9 cellular contexts compared by ENCODE assay signal in genomic region chr6:108896111-108896661, GRCh38. TPM values are rescaled to one million over a fixed set of nuclear protein-coding genes. Genes with fewer than 3 reads are reported as not detected.
A peak's percentile ranks its signal among the peaks of the same experiment; 100 is the strongest.
DNase-seq lines count a peak whose midpoint lies in the region; ATAC-seq and TF ChIP-seq lines count a peak whose summit lies in the region.
"Had no signal": no experiment of that assay in that cellular context is flagged by ENCODE, and none has a peak within 500 bp of the region (broad histone marks: within the 10 kb centered on the region; RNA-seq: fewer than 3 reads in every experiment).

No MANE protein-coding gene starts in this region.

- H3K27me3 ChIP-seq in right cardiac atrium (ENCODE audit: control insufficient read depth, insufficient read depth) (no peaks in the 10 kb centered on the region), upper lobe of left lung (no peaks in the 10 kb centered on the region)

- H3K4me1 ChIP-seq in right cardiac atrium (ENCODE audit: control insufficient read depth, insufficient read depth, low read length) (peaks cover 2% of the 10 kb centered on the region), upper lobe of left lung (peaks cover 6 to 24% (median 14%) of the 10 kb centered on the region in 4 donors)

- H3K4me3 ChIP-seq in right cardiac atrium (ENCODE audit: low read length) (no peak overlapping the region), upper lobe of left lung (no peak overlapping the region)

- peak overlapping the region; percentile 93 for H3K27ac Mint-ChIP-seq in activated CD4-positive, alpha-beta memory T cell treated with anti-CD3 and anti-CD28 coated beads, Interleukin-2, amount 10 ng/mL, durations not matched to agents 7 days and 5 days

- in situ Hi-C loops in ACHN (cut with HindIII; ENCODE audit: low pct_ligation_motif_present, low pct_unique_long_range_greater_than_20kb, low sequenced_read_pairs): no loop called here

- 53% methylated on average over 3 of the region's 3 CpGs for WGBS in right cardiac atrium
- WGBS in upper lobe of left lung, 2 donors: 49 to 55% methylated on average over 3 of the region's 3 CpGs

- DNase-seq in ACHN (peak; percentile 1), right cardiac atrium (no peak), upper lobe of left lung (no peak), superior temporal gyrus (ENCODE audit: extremely low spot score) (no peak)
- no peak for DNase-seq in activated CD4-positive, alpha-beta memory T cell treated with anti-CD3 and anti-CD28 coated beads, Interleukin-2, amount 10 ng/mL, durations not matched to agents 7 days and 5 days

- H3K36me3 Mint-ChIP-seq in activated CD4-positive, alpha-beta memory T cell treated with anti-CD3 and anti-CD28 coated beads, Interleukin-2, amount 10 ng/mL, durations not matched to agents 7 days and 5 days (ENCODE audit: low read depth): peaks cover 18% of the 10 kb centered on the region
- H3K36me3 Mint-ChIP-seq: activated naive CD4-positive, alpha-beta T cell treated with anti-CD3 and anti-CD28 coated beads, Interleukin-2, amount 50 U/mL, for 24 hours had no signal

- H3K27ac ChIP-seq in right cardiac atrium (ENCODE audit: low read length): peak overlapping the region; percentile 75
- peak overlapping the region; percentile 43 to 81 (median 65) for H3K27ac ChIP-seq in upper lobe of left lung

- intact Hi-C loops in right cardiac atrium (cut with DNase I): loop anchor here in 1 of 4 donors (5.0 kb wide), 1 partner anchor 339 kb away; no protein-coding TSS in a partner anchor

- no peaks in the 10 kb centered on the region for H3K9me3 Mint-ChIP-seq in activated CD4-positive, alpha-beta memory T cell treated with anti-CD3 and anti-CD28 coated beads, Interleukin-2, amount 10 ng/mL, durations not matched to agents 7 days and 5 days
- H3K9me3 Mint-ChIP-seq: activated naive CD4-positive, alpha-beta T cell treated with anti-CD3 and anti-CD28 coated beads, Interleukin-2, amount 50 U/mL, for 24 hours had no signal

- no peak for TF ChIP-seq CTCF in upper lobe of left lung (IDR thresholded peaks at IDR 0.05)

- POLR2A ChIA-PET in activated CD4-positive, alpha-beta memory T cell treated with anti-CD3 and anti-CD28 coated beads, Interleukin-2, amount 10 ng/mL, durations not matched to agents 7 days and 5 days (lab: Charles Lee): interaction anchor here (0.6 to 2.0 kb wide), 8 partner anchors 21 to 198 kb away, joined by 3 to 10 read pairs (median 5); partner anchors contain the start of genes ARMC2, CEP57L1 and SESN1

- TF ChIP-seq POLR2A in upper lobe of left lung (IDR thresholded peaks at IDR 0.05): no peak

- peaks cover 1% of the 10 kb centered on the region for H3K27me3 Mint-ChIP-seq in activated CD4-positive, alpha-beta memory T cell treated with anti-CD3 and anti-CD28 coated beads, Interleukin-2, amount 10 ng/mL, durations not matched to agents 7 days and 5 days
- H3K27me3 Mint-ChIP-seq: activated naive CD4-positive, alpha-beta T cell treated with anti-CD3 and anti-CD28 coated beads, Interleukin-2, amount 50 U/mL, for 24 hours had no signal

- CTCF ChIA-PET in activated CD4-positive, alpha-beta memory T cell treated with anti-CD3 and anti-CD28 coated beads, Interleukin-2, amount 10 ng/mL, durations not matched to agents 7 days and 5 days (lab: Charles Lee): no interaction called here

- H3K4me1 Mint-ChIP-seq in activated CD4-positive, alpha-beta memory T cell treated with anti-CD3 and anti-CD28 coated beads, Interleukin-2, amount 10 ng/mL, durations not matched to agents 7 days and 5 days: peaks cover 53% of the 10 kb centered on the region

- H3K9me3 ChIP-seq in right cardiac atrium (ENCODE audit: control insufficient read depth, low read length) (no peaks in the 10 kb centered on the region), upper lobe of left lung (no peaks in the 10 kb centered on the region)

- H3K36me3 ChIP-seq in upper lobe of left lung: no peaks in the 10 kb centered on the region

- peak in 2 of 4 donors; percentile 64 to 75 for TF ChIP-seq EP300 in upper lobe of left lung (IDR thresholded peaks at IDR 0.05)

- ATAC-seq in HG02763 (IDR thresholded peaks at IDR 0.05; ENCODE audit: unreplicated experiment): peak; percentile 64
- peak in 1 of 2 donors; percentile 17 for ATAC-seq in right cardiac atrium
- peak in 1 of 2 donors; percentile 80 for ATAC-seq in upper lobe of left lung (ENCODE audit: low FRiP score in 2 of 2)
- no peak for ATAC-seq in HG02759 (IDR thresholded peaks at IDR 0.05; ENCODE audit: unreplicated experiment)
- no peak for ATAC-seq in HG03095 (IDR thresholded peaks at IDR 0.05; ENCODE audit: unreplicated experiment)

- H3K4me3 Mint-ChIP-seq in activated CD4-positive, alpha-beta memory T cell treated with anti-CD3 and anti-CD28 coated beads, Interleukin-2, amount 10 ng/mL, durations not matched to agents 7 days and 5 days: peak overlapping the region; percentile 45
- H3K4me3 Mint-ChIP-seq: activated naive CD4-positive, alpha-beta T cell treated with anti-CD3 and anti-CD28 coated beads, Interleukin-2, amount 50 U/mL, for 24 hours had no signal

RNA-seq across cellular contexts. Expression of gene ARMC2, which starts 48.0 kb away (rescaled TPM):
- total RNA-seq in activated CD4-positive, alpha-beta memory T cell treated with anti-CD3 and anti-CD28 coated beads, Interleukin-2, amount 10 ng/mL, durations not matched to agents 7 days and 5 days: 10 to 100 TPM; 12.2 to 13.6 TPM
- total RNA-seq in right cardiac atrium: 10 to 100 TPM; 12.6 to 16.2 (median 14.0) TPM
- polyA plus RNA-seq in right cardiac atrium: 3.7 TPM
- total RNA-seq in upper lobe of left lung: 10 to 100 TPM in 2 of 6 donors, 1 to 10 TPM in 4; 4.1 to 24.0 (median 7.8) TPM
